10 cellular contexts compared by ENCODE assay signal in genomic region chr4:42398448-42399355, GRCh38. TPM values are rescaled to one million over a fixed set of nuclear protein-coding genes. Genes with fewer than 3 reads are reported as not detected.
DNase-seq lines count a peak whose midpoint lies in the region; ATAC-seq and TF ChIP-seq lines count a peak whose summit lies in the region.
"Had no signal": no experiment of that assay in that cellular context is flagged by ENCODE, and none has a peak within 500 bp of the region (broad histone marks: within the 10 kb centered on the region; RNA-seq: fewer than 3 reads in every experiment).

No MANE protein-coding gene starts in this region.

- H3K27me3 Mint-ChIP-seq in CD14-positive monocyte (ENCODE audit: low read depth in 3 of 3) (peaks cover 73 to 77% (median 76%) of the 10 kb centered on the region in 3 donors), natural killer cell (ENCODE audit: low read depth in 2 of 2) (peaks cover 58 to 68% of the 10 kb centered on the region in 2 donors)

- no peak overlapping the region for H3K9ac ChIP-seq in duodenal mucosa (ENCODE audit: low read depth in 1 of 2, low read length in 2 of 2)

- peak overlapping the region; percentile 63 to 69 for H3K4me3 ChIP-seq in duodenal mucosa (ENCODE audit: low read depth in 1 of 2, low read length in 2 of 2)

- H3K27ac Mint-ChIP-seq in CD14-positive monocyte (no peak overlapping the region), natural killer cell (no peak overlapping the region)

- H3K9me3 ChIP-seq in duodenal mucosa (ENCODE audit: control insufficient read depth in 1 of 2, low read length in 2 of 2): no peaks in the 10 kb centered on the region
- H3K9me3 ChIP-seq: neutrophil had no signal

- peak overlapping the region; percentile 54 to 87 for H3K4me3 Mint-ChIP-seq in CD14-positive monocyte
- peak overlapping the region; percentile 65 for H3K4me3 Mint-ChIP-seq in natural killer cell

- TF ChIP-seq CTCF in CD14-positive monocyte (IDR thresholded peaks at IDR 0.05): no peak
- TF ChIP-seq CTCF in natural killer cell (IDR thresholded peaks at IDR 0.05): no peak

- peaks cover 13 to 25% of the 10 kb centered on the region in 2 donors for H3K4me1 ChIP-seq in duodenal mucosa (ENCODE audit: control insufficient read depth in 1 of 2, insufficient read depth in 2 of 2, low read length in 2 of 2)

- intact Hi-C loops in CD14-positive monocyte (cut with micrococcal nuclease): no loop called here
- intact Hi-C loops in natural killer cell (cut with micrococcal nuclease): no loop called here

- H3K36me3 ChIP-seq in duodenal mucosa (ENCODE audit: control insufficient read depth in 1 of 2, insufficient read depth in 2 of 2, low read length in 2 of 2): no peaks in the 10 kb centered on the region
- H3K36me3 ChIP-seq: neutrophil had no signal

- H3K4me1 Mint-ChIP-seq in CD14-positive monocyte (peaks cover 26% of the 10 kb centered on the region), natural killer cell (peaks cover 21 to 26% of the 10 kb centered on the region in 2 donors)

- peak; percentile 0 for ATAC-seq in HG03432 (IDR thresholded peaks at IDR 0.05; ENCODE audit: unreplicated experiment)
- no peak for ATAC-seq in natural killer cell
- no peak for ATAC-seq in HG03571 (IDR thresholded peaks at IDR 0.05; ENCODE audit: unreplicated experiment)
- no peak for ATAC-seq in HG03439 (IDR thresholded peaks at IDR 0.05; ENCODE audit: unreplicated experiment)

- H3K36me3 Mint-ChIP-seq in CD14-positive monocyte (peaks cover 2 to 3% of the 10 kb centered on the region in 2 donors), natural killer cell (no peaks in the 10 kb centered on the region)

- no peak overlapping the region for H3K27ac ChIP-seq in duodenal mucosa (ENCODE audit: low read depth, low read length)
- H3K27ac ChIP-seq: neutrophil had no signal

- peaks cover 0 to 17% (median 7%) of the 10 kb centered on the region in 7 donors for H3K9me3 Mint-ChIP-seq in CD14-positive monocyte
- H3K9me3 Mint-ChIP-seq in natural killer cell: no peaks in the 10 kb centered on the region

- no peak for DNase-seq in CD14-positive monocyte (ENCODE audit: low spot score)
- DNase-seq in natural killer cell: no peak
- DNase-seq in NCI-H146 treated with DMSO at 0.1 percent for 48 hours (lab: John Stamatoyannopoulos, UW; ENCODE audit: unreplicated experiment): no peak
- no peak for DNase-seq in SW480 (ENCODE audit: low spot score)
- DNase-seq: activated CD4-positive, alpha-beta T cell treated with anti-CD3 and anti-CD28 coated beads, Interleukin-2, amount 50 U/mL, for 4 hours had no signal

- peaks cover 43 to 63% of the 10 kb centered on the region in 2 donors for H3K27me3 ChIP-seq in duodenal mucosa (ENCODE audit: control insufficient read depth in 1 of 2, insufficient read depth in 2 of 2, low read length in 2 of 2)

RNA-seq across cellular contexts. Expression of gene SHISA3, which starts 1.4 kb away (rescaled TPM):
- not detected for polyA plus RNA-seq in CD14-positive monocyte
- total RNA-seq in natural killer cell: not detected
